In genomic region chr3:136751259-136752045, GRCh38 we compare ENCODE assay signal across 1 cellular context.
TF ChIP-seq lines count a peak whose summit lies in the region.

No MANE protein-coding gene starts in this region.

TF ChIP-seq in HEK293, 187 proteins besides CTCF, POLR2A, EP300 and RAD21 (continued from another document and continues in another):
- TF ChIP-seq ZNF513 (tag by site-specific recombination; IDR thresholded peaks at IDR 0.05) (no peak), ZNF768 (tag by site-specific recombination; IDR thresholded peaks at IDR 0.05) (no peak), TRIM28 (IDR thresholded peaks at IDR 0.05; ENCODE audit: borderline replicate concordance, low read length) (no peak), ZNF654 (tag by site-specific recombination; IDR thresholded peaks at IDR 0.05; ENCODE audit: low read depth) (no peak), ZSCAN16 (tag by site-specific recombination; IDR thresholded peaks at IDR 0.05) (no peak), ZNF23 (tag by site-specific recombination; IDR thresholded peaks at IDR 0.05; ENCODE audit: borderline replicate concordance) (no peak), ZNF18 (tag by site-specific recombination; IDR thresholded peaks at IDR 0.05) (no peak), HOXD13 (CRISPR knock-in tag; IDR thresholded peaks at IDR 0.05; ENCODE audit: borderline replicate concordance) (peak; percentile 84; the same call in 1 of the 2 replicates), ZNF366 (tag by site-specific recombination; conservative IDR thresholded peaks at IDR 0.05) (peak; percentile 64; the same call in 1 of the 2 replicates), ZNF48 (tag by site-specific recombination; IDR thresholded peaks at IDR 0.05) (no peak), ZNF660 (tag by site-specific recombination; IDR thresholded peaks at IDR 0.05) (peak; percentile 46; the same call in 1 of the 2 replicates), SETDB1 (IDR thresholded peaks at IDR 0.05; ENCODE audit: insufficient read length, low read length) (no peak), ZNF416 (tag by site-specific recombination; IDR thresholded peaks at IDR 0.05) (no peak), EGR2 (tag by site-specific recombination; IDR thresholded peaks at IDR 0.05; ENCODE audit: low read depth) (no peak), ZBTB48 (tag by site-specific recombination; IDR thresholded peaks at IDR 0.05) (peak; percentile 52), ZNF623 (tag by site-specific recombination; IDR thresholded peaks at IDR 0.05) (no peak), WT1 (tag by site-specific recombination; IDR thresholded peaks at IDR 0.05) (peak; percentile 73), ZNF423 (tag by site-specific recombination; IDR thresholded peaks at IDR 0.05) (peak; percentile 91), MYNN (tag by site-specific recombination; IDR thresholded peaks at IDR 0.05; ENCODE audit: borderline replicate concordance) (no peak), ZNF146 (tag by site-specific recombination; IDR thresholded peaks at IDR 0.05) (no peak), IKZF3 (tag by site-specific recombination; IDR thresholded peaks at IDR 0.05) (peak; percentile 90), REST (tag by site-specific recombination; IDR thresholded peaks at IDR 0.05) (no peak), ZNF521 (tag by site-specific recombination; IDR thresholded peaks at IDR 0.05) (no peak), ZNF610 (tag by site-specific recombination; IDR thresholded peaks at IDR 0.05; ENCODE audit: borderline replicate concordance) (0 out of 2 replicates have a peak, but pooled peaks have one; percentile 36), ZBTB8A (tag by site-specific recombination; IDR thresholded peaks at IDR 0.05) (peak; percentile 86), SP2 (tag by site-specific recombination; IDR thresholded peaks at IDR 0.05) (peak; percentile 46; the same call in 1 of the 2 replicates)
- TF ChIP-seq, protein P1, sequence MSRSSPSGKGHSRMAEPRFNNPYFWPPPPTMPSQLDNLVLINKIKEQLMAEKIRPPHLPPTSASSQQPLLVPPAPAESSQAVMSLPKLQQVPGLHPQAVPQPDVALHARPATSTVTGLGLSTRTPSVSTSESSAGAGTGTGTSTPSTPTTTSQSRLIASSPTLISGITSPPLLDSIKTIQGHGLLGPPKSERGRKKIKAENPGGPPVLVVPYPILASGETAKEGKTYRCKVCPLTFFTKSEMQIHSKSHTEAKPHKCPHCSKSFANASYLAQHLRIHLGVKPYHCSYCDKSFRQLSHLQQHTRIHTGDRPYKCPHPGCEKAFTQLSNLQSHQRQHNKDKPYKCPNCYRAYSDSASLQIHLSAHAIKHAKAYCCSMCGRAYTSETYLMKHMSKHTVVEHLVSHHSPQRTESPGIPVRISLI (tag by site-specific recombination; IDR thresholded peaks at IDR 0.05) = no peak; the same call in none of the 2 replicates
- TF ChIP-seq, protein P2, sequence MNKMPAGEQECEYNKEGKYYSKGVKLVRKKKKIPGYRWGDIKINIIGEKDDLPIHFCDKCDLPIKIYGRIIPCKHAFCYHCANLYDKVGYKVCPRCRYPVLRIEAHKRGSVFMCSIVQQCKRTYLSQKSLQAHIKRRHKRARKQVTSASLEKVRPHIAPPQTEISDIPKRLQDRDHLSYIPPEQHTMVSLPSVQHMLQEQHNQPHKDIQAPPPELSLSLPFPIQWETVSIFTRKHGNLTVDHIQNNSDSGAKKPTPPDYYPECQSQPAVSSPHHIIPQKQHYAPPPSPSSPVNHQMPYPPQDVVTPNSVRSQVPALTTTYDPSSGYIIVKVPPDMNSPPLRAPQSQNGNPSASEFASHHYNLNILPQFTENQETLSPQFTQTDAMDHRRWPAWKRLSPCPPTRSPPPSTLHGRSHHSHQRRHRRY (tag by site-specific recombination; IDR thresholded peaks at IDR 0.05) = no peak
- TF ChIP-seq, protein P3, sequence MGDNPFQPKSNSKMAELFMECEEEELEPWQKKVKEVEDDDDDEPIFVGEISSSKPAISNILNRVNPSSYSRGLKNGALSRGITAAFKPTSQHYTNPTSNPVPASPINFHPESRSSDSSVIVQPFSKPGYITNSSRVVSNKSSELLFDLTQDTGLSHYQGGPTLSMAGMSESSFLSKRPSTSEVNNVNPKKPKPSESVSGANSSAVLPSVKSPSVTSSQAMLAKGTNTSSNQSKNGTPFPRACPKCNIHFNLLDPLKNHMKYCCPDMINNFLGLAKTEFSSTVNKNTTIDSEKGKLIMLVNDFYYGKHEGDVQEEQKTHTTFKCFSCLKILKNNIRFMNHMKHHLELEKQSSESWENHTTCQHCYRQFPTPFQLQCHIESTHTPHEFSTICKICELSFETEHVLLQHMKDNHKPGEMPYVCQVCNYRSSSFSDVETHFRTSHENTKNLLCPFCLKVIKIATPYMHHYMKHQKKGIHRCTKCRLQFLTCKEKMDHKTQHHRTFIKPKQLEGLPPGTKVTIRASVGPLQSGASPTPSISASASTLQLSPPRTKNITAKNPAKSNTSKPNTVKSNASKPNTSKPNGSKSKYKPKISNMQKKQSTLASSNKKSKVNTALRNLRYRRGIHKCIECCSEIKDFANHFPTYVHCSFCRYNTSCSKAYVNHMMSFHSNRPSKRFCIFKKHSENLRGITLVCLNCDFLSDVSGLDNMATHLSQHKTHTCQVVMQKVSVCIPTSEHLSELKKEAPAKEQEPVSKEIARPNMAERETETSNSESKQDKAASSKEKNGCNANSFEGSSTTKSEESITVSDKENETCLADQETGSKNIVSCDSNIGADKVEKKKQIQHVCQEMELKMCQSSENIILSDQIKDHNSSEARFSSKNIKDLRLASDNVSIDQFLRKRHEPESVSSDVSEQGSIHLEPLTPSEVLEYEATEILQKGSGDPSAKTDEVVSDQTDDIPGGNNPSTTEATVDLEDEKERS (tag by site-specific recombination; IDR thresholded peaks at IDR 0.05) = no peak
- TF ChIP-seq, protein P4, sequence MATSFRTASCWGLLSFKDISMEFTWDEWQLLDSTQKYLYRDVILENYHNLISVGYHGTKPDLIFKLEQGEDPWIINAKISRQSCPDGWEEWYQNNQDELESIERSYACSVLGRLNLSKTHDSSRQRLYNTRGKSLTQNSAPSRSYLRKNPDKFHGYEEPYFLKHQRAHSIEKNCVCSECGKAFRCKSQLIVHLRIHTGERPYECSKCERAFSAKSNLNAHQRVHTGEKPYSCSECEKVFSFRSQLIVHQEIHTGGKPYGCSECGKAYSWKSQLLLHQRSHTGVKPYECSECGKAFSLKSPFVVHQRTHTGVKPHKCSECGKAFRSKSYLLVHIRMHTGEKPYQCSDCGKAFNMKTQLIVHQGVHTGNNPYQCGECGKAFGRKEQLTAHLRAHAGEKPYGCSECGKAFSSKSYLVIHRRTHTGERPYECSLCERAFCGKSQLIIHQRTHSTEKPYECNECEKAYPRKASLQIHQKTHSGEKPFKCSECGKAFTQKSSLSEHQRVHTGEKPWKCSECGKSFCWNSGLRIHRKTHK (tag by site-specific recombination; IDR thresholded peaks at IDR 0.05) = no peak
- TF ChIP-seq, protein P5, sequence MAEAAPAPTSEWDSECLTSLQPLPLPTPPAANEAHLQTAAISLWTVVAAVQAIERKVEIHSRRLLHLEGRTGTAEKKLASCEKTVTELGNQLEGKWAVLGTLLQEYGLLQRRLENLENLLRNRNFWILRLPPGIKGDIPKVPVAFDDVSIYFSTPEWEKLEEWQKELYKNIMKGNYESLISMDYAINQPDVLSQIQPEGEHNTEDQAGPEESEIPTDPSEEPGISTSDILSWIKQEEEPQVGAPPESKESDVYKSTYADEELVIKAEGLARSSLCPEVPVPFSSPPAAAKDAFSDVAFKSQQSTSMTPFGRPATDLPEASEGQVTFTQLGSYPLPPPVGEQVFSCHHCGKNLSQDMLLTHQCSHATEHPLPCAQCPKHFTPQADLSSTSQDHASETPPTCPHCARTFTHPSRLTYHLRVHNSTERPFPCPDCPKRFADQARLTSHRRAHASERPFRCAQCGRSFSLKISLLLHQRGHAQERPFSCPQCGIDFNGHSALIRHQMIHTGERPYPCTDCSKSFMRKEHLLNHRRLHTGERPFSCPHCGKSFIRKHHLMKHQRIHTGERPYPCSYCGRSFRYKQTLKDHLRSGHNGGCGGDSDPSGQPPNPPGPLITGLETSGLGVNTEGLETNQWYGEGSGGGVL (tag by site-specific recombination; IDR thresholded peaks at IDR 0.05) = peak; percentile 70
- TF ChIP-seq, protein P6, sequence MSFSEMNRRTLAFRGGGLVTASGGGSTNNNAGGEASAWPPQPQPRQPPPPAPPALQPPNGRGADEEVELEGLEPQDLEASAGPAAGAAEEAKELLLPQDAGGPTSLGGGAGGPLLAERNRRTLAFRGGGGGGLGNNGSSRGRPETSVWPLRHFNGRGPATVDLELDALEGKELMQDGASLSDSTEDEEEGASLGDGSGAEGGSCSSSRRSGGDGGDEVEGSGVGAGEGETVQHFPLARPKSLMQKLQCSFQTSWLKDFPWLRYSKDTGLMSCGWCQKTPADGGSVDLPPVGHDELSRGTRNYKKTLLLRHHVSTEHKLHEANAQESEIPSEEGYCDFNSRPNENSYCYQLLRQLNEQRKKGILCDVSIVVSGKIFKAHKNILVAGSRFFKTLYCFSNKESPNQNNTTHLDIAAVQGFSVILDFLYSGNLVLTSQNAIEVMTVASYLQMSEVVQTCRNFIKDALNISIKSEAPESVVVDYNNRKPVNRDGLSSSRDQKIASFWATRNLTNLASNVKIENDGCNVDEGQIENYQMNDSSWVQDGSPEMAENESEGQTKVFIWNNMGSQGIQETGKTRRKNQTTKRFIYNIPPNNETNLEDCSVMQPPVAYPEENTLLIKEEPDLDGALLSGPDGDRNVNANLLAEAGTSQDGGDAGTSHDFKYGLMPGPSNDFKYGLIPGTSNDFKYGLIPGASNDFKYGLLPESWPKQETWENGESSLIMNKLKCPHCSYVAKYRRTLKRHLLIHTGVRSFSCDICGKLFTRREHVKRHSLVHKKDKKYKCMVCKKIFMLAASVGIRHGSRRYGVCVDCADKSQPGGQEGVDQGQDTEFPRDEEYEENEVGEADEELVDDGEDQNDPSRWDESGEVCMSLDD (tag by site-specific recombination; IDR thresholded peaks at IDR 0.05) = peak; percentile 52; the same call in 1 of the 2 replicates
- TF ChIP-seq, protein P7, sequence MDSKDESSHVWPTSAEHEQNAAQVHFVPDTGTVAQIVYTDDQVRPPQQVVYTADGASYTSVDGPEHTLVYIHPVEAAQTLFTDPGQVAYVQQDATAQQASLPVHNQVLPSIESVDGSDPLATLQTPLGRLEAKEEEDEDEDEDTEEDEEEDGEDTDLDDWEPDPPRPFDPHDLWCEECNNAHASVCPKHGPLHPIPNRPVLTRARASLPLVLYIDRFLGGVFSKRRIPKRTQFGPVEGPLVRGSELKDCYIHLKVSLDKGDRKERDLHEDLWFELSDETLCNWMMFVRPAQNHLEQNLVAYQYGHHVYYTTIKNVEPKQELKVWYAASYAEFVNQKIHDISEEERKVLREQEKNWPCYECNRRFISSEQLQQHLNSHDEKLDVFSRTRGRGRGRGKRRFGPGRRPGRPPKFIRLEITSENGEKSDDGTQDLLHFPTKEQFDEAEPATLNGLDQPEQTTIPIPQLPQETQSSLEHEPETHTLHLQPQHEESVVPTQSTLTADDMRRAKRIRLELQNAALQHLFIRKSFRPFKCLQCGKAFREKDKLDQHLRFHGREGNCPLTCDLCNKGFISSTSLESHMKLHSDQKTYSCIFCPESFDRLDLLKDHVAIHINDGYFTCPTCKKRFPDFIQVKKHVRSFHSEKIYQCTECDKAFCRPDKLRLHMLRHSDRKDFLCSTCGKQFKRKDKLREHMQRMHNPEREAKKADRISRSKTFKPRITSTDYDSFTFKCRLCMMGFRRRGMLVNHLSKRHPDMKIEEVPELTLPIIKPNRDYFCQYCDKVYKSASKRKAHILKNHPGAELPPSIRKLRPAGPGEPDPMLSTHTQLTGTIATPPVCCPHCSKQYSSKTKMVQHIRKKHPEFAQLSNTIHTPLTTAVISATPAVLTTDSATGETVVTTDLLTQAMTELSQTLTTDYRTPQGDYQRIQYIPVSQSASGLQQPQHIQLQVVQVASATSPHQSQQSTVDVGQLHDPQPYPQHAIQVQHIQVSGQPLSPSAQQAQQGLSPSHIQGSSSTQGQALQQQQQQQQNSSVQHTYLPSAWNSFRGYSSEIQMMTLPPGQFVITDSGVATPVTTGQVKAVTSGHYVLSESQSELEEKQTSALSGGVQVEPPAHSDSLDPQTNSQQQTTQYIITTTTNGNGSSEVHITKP (tag by site-specific recombination; IDR thresholded peaks at IDR 0.05) = peak; percentile 44; the same call in 1 of the 2 replicates
